ENCODE assay signal across 18 cellular contexts in genomic region chr2:232483296-232483922, GRCh38. TPM values are rescaled to one million over a fixed set of nuclear protein-coding genes. Genes with fewer than 3 reads are reported as not detected.
"Had no signal": no experiment of that assay in that cellular context is flagged by ENCODE, and none has a peak within 500 bp of the region (broad histone marks: within the 10 kb centered on the region; RNA-seq: fewer than 3 reads in every experiment).

No MANE protein-coding gene starts in this region.

- H3K4me2 ChIP-seq: smooth muscle cell had no signal

- ATAC-seq: activated T-cell treated with anti-CD3 and anti-CD28 coated beads, Interleukin-2, amount 50 U/mL, for 72 hours; effector memory CD8-positive, alpha-beta T cell; mucosa of descending colon; naive thymus-derived CD4-positive, alpha-beta T cell; right cardiac atrium had no signal

- H3K27ac ChIP-seq: epithelial cell of prostate, prostate gland, stomach, testis, upper lobe of left lung had no signal

- H3K4me3 ChIP-seq: mucosa of descending colon, prostate gland, smooth muscle cell, stomach, testis, upper lobe of left lung had no signal

- H3K9me3 ChIP-seq: mucosa of descending colon, prostate gland, stomach, testis, upper lobe of left lung had no signal

- H3K27me3 ChIP-seq: testis had no signal

- DNase-seq: activated T-cell treated with anti-CD3 and anti-CD28 coated beads, Interleukin-2, amount 50 U/mL, for 72 hours; dermis blood vessel endothelial cell; effector memory CD8-positive, alpha-beta T cell; head of caudate nucleus; naive thymus-derived CD4-positive, alpha-beta T cell; stomach; testis had no signal

- H3K36me3 ChIP-seq: prostate gland, stomach, upper lobe of left lung had no signal

RNA-seq across cellular contexts. Expression of gene ECEL1, which starts 4.2 kb away (rescaled TPM):
- total RNA-seq: bronchial epithelial cell; dermis blood vessel endothelial cell; naive thymus-derived CD4-positive, alpha-beta T cell; SK-MEL-5; smooth muscle cell had no signal
- polyA plus RNA-seq: naive thymus-derived CD4-positive, alpha-beta T cell; smooth muscle cell had no signal

RNA-seq across cellular contexts. Expression of gene ALPI, which starts 27.5 kb away (rescaled TPM):
- total RNA-seq: activated T-cell treated with anti-CD3 and anti-CD28 coated beads, Interleukin-2, amount 50 U/mL, for 72 hours; astrocyte; bronchial epithelial cell; cerebellum; dermis blood vessel endothelial cell; frontal cortex; naive thymus-derived CD4-positive, alpha-beta T cell; prostate gland; right cardiac atrium; SK-MEL-5; smooth muscle cell; upper lobe of left lung had no signal
- polyA plus RNA-seq: naive thymus-derived CD4-positive, alpha-beta T cell; right cardiac atrium; smooth muscle cell; stomach had no signal

RNA-seq across cellular contexts. Expression of gene PRSS56, which starts 36.8 kb away (rescaled TPM):
- total RNA-seq: astrocyte; bronchial epithelial cell; dermis blood vessel endothelial cell; mucosa of descending colon; naive thymus-derived CD4-positive, alpha-beta T cell; prostate gland; SK-MEL-5; smooth muscle cell; stomach; upper lobe of left lung had no signal
- polyA plus RNA-seq: naive thymus-derived CD4-positive, alpha-beta T cell; smooth muscle cell; stomach had no signal

RNA-seq across cellular contexts. Expression of gene CHRND, which starts 42.6 kb away (rescaled TPM):
- total RNA-seq: activated T-cell treated with anti-CD3 and anti-CD28 coated beads, Interleukin-2, amount 50 U/mL, for 72 hours; astrocyte; bronchial epithelial cell; dermis blood vessel endothelial cell; frontal cortex; mucosa of descending colon; naive thymus-derived CD4-positive, alpha-beta T cell; smooth muscle cell; stomach; upper lobe of left lung had no signal
- polyA plus RNA-seq: smooth muscle cell, stomach had no signal

RNA-seq across cellular contexts. Expression of gene CHRNG, which starts 56.1 kb away (rescaled TPM):
- total RNA-seq: activated T-cell treated with anti-CD3 and anti-CD28 coated beads, Interleukin-2, amount 50 U/mL, for 72 hours; astrocyte; bronchial epithelial cell; cerebellum; dermis blood vessel endothelial cell; frontal cortex; mucosa of descending colon; naive thymus-derived CD4-positive, alpha-beta T cell; prostate gland; right cardiac atrium; SK-MEL-5; smooth muscle cell; stomach; testis; upper lobe of left lung had no signal
- polyA plus RNA-seq: right cardiac atrium, smooth muscle cell, stomach had no signal
